ENCODE assay signal across 19 cellular contexts in genomic region chr18:58941426-58942099, GRCh38.
DNase-seq lines count a peak whose midpoint lies in the region; ATAC-seq, FAIRE-seq and TF ChIP-seq lines count a peak whose summit lies in the region.
"Had no signal": no experiment of that assay in that cellular context is flagged by ENCODE, and none has a peak within 500 bp of the region (broad histone marks: within the 10 kb centered on the region; RNA-seq: fewer than 3 reads in every experiment).

No MANE protein-coding gene starts in this region.

- no peak overlapping the region for H3K27ac Mint-ChIP-seq in chondrocyte (ENCODE audit: unreplicated experiment)

- no peak for TF ChIP-seq CTCF in OCI-LY1 (IDR thresholded peaks at IDR 0.05; ENCODE audit: low read length)
- TF ChIP-seq CTCF in H1 (IDR thresholded peaks at IDR 0.05; ENCODE audit: control extremely low read depth in 1 of 3, insufficient read depth in 1 of 3, low read depth in 1 of 3, low read length in 3 of 3), result no peak
- TF ChIP-seq CTCF in chondrocyte (IDR thresholded peaks at IDR 0.05), result no peak

- ATAC-seq in GM19455 (IDR thresholded peaks at IDR 0.05; ENCODE audit: unreplicated experiment), result no peak
- ATAC-seq: HepG2 had no signal

- no peaks in the 10 kb centered on the region for H3K9me2 ChIP-seq in OCI-LY1 (ENCODE audit: low read depth, low read length)

- H3K79me1 ChIP-seq in H1 (ENCODE audit: low read depth, low read length), result peaks cover 8% of the 10 kb centered on the region

- H2BK15ac ChIP-seq in H1 (ENCODE audit: low read length), result no peak overlapping the region

- TF ChIP-seq RAD21 in H1 (IDR thresholded peaks at IDR 0.05 in 1 of 2, conservative IDR thresholded peaks at IDR 0.05 in 1 of 2; ENCODE audit: low read depth in 2 of 2, low read length in 2 of 2), result no peak

- no peak overlapping the region for H3K18ac ChIP-seq in H1 (ENCODE audit: extremely low read depth, low read length)

- H3K9ac ChIP-seq in OCI-LY1 (ENCODE audit: low read length) (no peak overlapping the region), H1 (replicated peaks in 1 of 4; ENCODE audit: extremely low read depth in 1 of 4, low read depth in 3 of 4, low read length in 3 of 4) (no peak overlapping the region)

- H2BK5ac ChIP-seq in H1 (ENCODE audit: low read depth, low read length), result peak overlapping the region; percentile 32; the same call in 1 of the 2 replicates

- POLR2A ChIA-PET in H1 (lab: Charles Lee; ENCODE audit: partially characterized antibody), result no interaction called here

- H3K36me3 Mint-ChIP-seq in chondrocyte (ENCODE audit: low read depth), result peaks cover 36% of the 10 kb centered on the region

- no peak for TF ChIP-seq POLR2A in H1 (IDR thresholded peaks at IDR 0.05; ENCODE audit: control extremely low read depth in 1 of 2, low read depth in 2 of 2, low read length in 2 of 2)

- H2BK12ac ChIP-seq in H1 (ENCODE audit: low read depth, low read length), result no peak overlapping the region

- TF ChIP-seq EP300 in H1 (IDR thresholded peaks at IDR 0.05; ENCODE audit: borderline replicate concordance in 1 of 2, low read depth in 2 of 2, low read length in 2 of 2), result no peak

- peaks cover 8% of the 10 kb centered on the region; the same call in 1 of the 2 replicates for H3F3A ChIP-seq in OCI-LY1 (ENCODE audit: insufficient read depth, low read length)

- H3K14ac ChIP-seq in H1 (ENCODE audit: insufficient read length), result no peak overlapping the region

- H3K4me2 ChIP-seq in OCI-LY1 (ENCODE audit: low read length), result no peak overlapping the region
- no peak overlapping the region for H3K4me2 ChIP-seq in H1 (ENCODE audit: insufficient read depth in 1 of 2, low read depth in 2 of 2, low read length in 2 of 2)

- no peaks in the 10 kb centered on the region for H3K9me3 Mint-ChIP-seq in chondrocyte (ENCODE audit: low read depth)

- H4K20me1 ChIP-seq in OCI-LY1 (ENCODE audit: insufficient read depth, low read length), result no peaks in the 10 kb centered on the region
- peaks cover 4% of the 10 kb centered on the region in 2 experiments for H4K20me1 ChIP-seq in H1 (replicated peaks in 1 of 2; ENCODE audit: control insufficient read depth in 1 of 2, insufficient read depth in 2 of 2, low read length in 2 of 2)

- no peak overlapping the region for H2AK5ac ChIP-seq in H1 (ENCODE audit: low read depth, low read length)

- no peak overlapping the region for H3K4me3 ChIP-seq in OCI-LY1 (ENCODE audit: low read depth, low read length, poor library complexity, severe bottlenecking)
- H3K4me3 ChIP-seq in H1 (ENCODE audit: extremely low read depth in 1 of 4, insufficient read depth in 2 of 4, low read depth in 3 of 4, low read length in 4 of 4), result no peak overlapping the region
- H3K4me3 ChIP-seq: PC-9 had no signal

- H3K79me2 ChIP-seq in OCI-LY1 (ENCODE audit: insufficient read depth, low read length) (no peaks in the 10 kb centered on the region), H1 (ENCODE audit: control insufficient read depth in 1 of 2, insufficient read depth in 2 of 2, low read length in 2 of 2) (peaks cover 0 to 57% of the 10 kb centered on the region in 2 experiments; a peak in 3 of 4 replicates)

- H3K27me3 ChIP-seq in OCI-LY1 (ENCODE audit: insufficient read depth, low read length) (no peaks in the 10 kb centered on the region), H1 (replicated peaks in 1 of 4; ENCODE audit: control insufficient read depth in 3 of 4, extremely low read depth in 1 of 4, insufficient read depth in 3 of 4, low read length in 3 of 4) (no peaks in the 10 kb centered on the region)

- H2AFZ ChIP-seq in OCI-LY1 (ENCODE audit: low read length) (no peak overlapping the region), H1 (ENCODE audit: low read length) (no peak overlapping the region)
- H2AFZ ChIP-seq: PC-9 had no signal

- FAIRE-seq in H1 (lab: Jason Lieb, UNC), result no peak
- FAIRE-seq: GM12891, HepG2 had no signal

- no peak overlapping the region for H3K56ac ChIP-seq in H1 (replicated peaks; ENCODE audit: insufficient read length, low read depth, low read length)

- peaks cover 11% of the 10 kb centered on the region for H3K9me3 ChIP-seq in OCI-LY1 (ENCODE audit: low read length)
- H3K9me3 ChIP-seq in H1 (ENCODE audit: insufficient read depth in 2 of 2, low read depth in 1 of 2, low read length in 1 of 2), result no peaks in the 10 kb centered on the region; a peak in 1 of 4 replicates

- no peak overlapping the region for H4K5ac ChIP-seq in H1 (ENCODE audit: insufficient read length, low read depth, low read length)

- no peaks in the 10 kb centered on the region for H3K27me3 Mint-ChIP-seq in chondrocyte (ENCODE audit: low read depth)

- peaks cover 34% of the 10 kb centered on the region for H3K4me1 Mint-ChIP-seq in chondrocyte (ENCODE audit: low read depth)

- 87% methylated on average over 6 of the region's 8 CpGs; no CpG with 5 or more reads in 1 of the 2 experiments for WGBS in H1 (ENCODE audit: extremely low coverage in 1 of 2, insufficient coverage in 1 of 2, insufficient read length in 1 of 2, insufficient replicate concordance in 2 of 2, low coverage in 1 of 2, low lambda C conversion rate in 2 of 2, missing lambda C conversion rate in 1 of 2), 2 experiments

- H3K27ac ChIP-seq in OCI-LY1 (ENCODE audit: low read depth, low read length, poor library complexity, severe bottlenecking) (peak overlapping the region; percentile 68), H1 (ENCODE audit: low read depth, low read length) (no peak overlapping the region)
- H3K27ac ChIP-seq: PC-9 had no signal

- no peak overlapping the region for H2BK120ac ChIP-seq in H1 (replicated peaks; ENCODE audit: low read depth, low read length)

- DNase-seq in DMS79 (lab: John Stamatoyannopoulos, UW) (peak; percentile 28), H1 (ENCODE audit: low read depth in 1 of 2, low spot score in 2 of 2) (no peak), UCSD-AML1 (lab: John Stamatoyannopoulos, UW; ENCODE audit: unreplicated experiment) (no peak), NCI-H1417 treated with DMSO at 0.1 percent for 48 hours (lab: John Stamatoyannopoulos, UW) (no peak), chondrocyte (ENCODE audit: low spot score) (no peak)
- DNase-seq: AML-193, COR-L47, EL, GOT3, KG1, NCI-H1436 treated with DMSO at 0.1 percent for 48 hours, NCI-H2029, NCI-H345, NCI-H524 treated with DMSO at 0.1 percent for 48 hours, PC-9 had no signal

- H3K4me3 Mint-ChIP-seq in chondrocyte (ENCODE audit: unreplicated experiment), result no peak overlapping the region

- peaks cover 61% of the 10 kb centered on the region for H3K4me1 ChIP-seq in OCI-LY1 (ENCODE audit: insufficient read depth, low read length, severe bottlenecking)
- H3K4me1 ChIP-seq in H1 (replicated peaks in 1 of 4; ENCODE audit: control insufficient read depth in 3 of 4, insufficient read depth in 4 of 4, low read length in 3 of 4), result no peaks in the 10 kb centered on the region; a peak in 1 of 7 replicates

- H4K8ac ChIP-seq in H1 (ENCODE audit: extremely low read depth, insufficient read depth, low read length), result no peak overlapping the region

- CTCF ChIA-PET in H1 (lab: Charles Lee; ENCODE audit: partially characterized antibody), result no interaction called here

- peaks cover 1% of the 10 kb centered on the region; the same call in 1 of the 2 replicates for H3K23me2 ChIP-seq in H1 (ENCODE audit: low read depth, low read length)

- H3K36me3 ChIP-seq in OCI-LY1 (ENCODE audit: insufficient read depth, low read length) (peaks cover 74% of the 10 kb centered on the region), H1 (ENCODE audit: control insufficient read depth in 2 of 4, insufficient read depth in 4 of 4, low read length in 3 of 4) (peaks cover 11 to 85% (median 42%) of the 10 kb centered on the region in 4 experiments)

- H2BK20ac ChIP-seq in H1 (ENCODE audit: low read length), result no peak overlapping the region

- H3K23ac ChIP-seq in H1 (ENCODE audit: insufficient read length), result no peak overlapping the region

- no peak overlapping the region for H3K4ac ChIP-seq in H1 (replicated peaks; ENCODE audit: insufficient read length, low read depth, low read length)

- H4K91ac ChIP-seq in H1 (replicated peaks; ENCODE audit: insufficient read length, low read length), result no peak overlapping the region

TF ChIP-seq in H1, 55 proteins besides CTCF, POLR2A, EP300 and RAD21 (continues in another document):
- no peak for TF ChIP-seq KDM1A (IDR thresholded peaks at IDR 0.05; ENCODE audit: borderline replicate concordance, low read length)
- TF ChIP-seq SP1 (IDR thresholded peaks at IDR 0.05; ENCODE audit: low read depth, low read length), result no peak
- TF ChIP-seq ASH2L (IDR thresholded peaks at IDR 0.05; ENCODE audit: low read length), result no peak
